In genomic region chr12:116545936-116546335, GRCh38 we compare ENCODE assay signal across 26 cellular contexts. TPM values are rescaled to one million over a fixed set of nuclear protein-coding genes. Genes with fewer than 3 reads are reported as not detected.
"Had no signal": no experiment of that assay in that cellular context is flagged by ENCODE, and none has a peak within 500 bp of the region (broad histone marks: within the 10 kb centered on the region; RNA-seq: fewer than 3 reads in every experiment).

No MANE protein-coding gene starts in this region.

- ATAC-seq: activated CD4-positive, alpha-beta T cell treated with anti-CD3 and anti-CD28 coated beads for 36 hours; activated CD8-positive, alpha-beta T cell treated with anti-CD3 and anti-CD28 coated beads for 36 hours; activated T-cell treated with anti-CD3 and anti-CD28 coated beads, Interleukin-2, amount 50 U/mL, for 72 hours; PC-3 had no signal

- H3K9me3 ChIP-seq: ascending aorta had no signal

- H3K27me3 ChIP-seq: ascending aorta had no signal

- H3K27ac ChIP-seq: ascending aorta, VCaP had no signal

- H3K4me3 Mint-ChIP-seq: activated CD4-positive, alpha-beta T cell treated with anti-CD3 and anti-CD28 coated beads for 36 hours; activated CD8-positive, alpha-beta T cell treated with anti-CD3 and anti-CD28 coated beads for 36 hours; activated naive CD4-positive, alpha-beta T cell treated with anti-CD3 and anti-CD28 coated beads, Interleukin-2, amount 10 ng/mL, durations not matched to agents 7 days and 5 days; activated naive CD8-positive, alpha-beta T cell treated with anti-CD3 and anti-CD28 coated beads, Interleukin-2, amount 10 ng/mL, durations not matched to agents 7 days and 5 days; activated T-cell treated with anti-CD3 and anti-CD28 coated beads, Interleukin-2, amount 50 U/mL, for 72 hours; brain; central memory CD8-positive, alpha-beta T cell had no signal

- H3K36me3 ChIP-seq: ascending aorta had no signal

- H3K27ac Mint-ChIP-seq: activated CD4-positive, alpha-beta T cell treated with anti-CD3 and anti-CD28 coated beads for 36 hours; activated CD8-positive, alpha-beta T cell treated with anti-CD3 and anti-CD28 coated beads for 36 hours; activated naive CD4-positive, alpha-beta T cell treated with anti-CD3 and anti-CD28 coated beads, Interleukin-2, amount 10 ng/mL, durations not matched to agents 7 days and 5 days; activated naive CD8-positive, alpha-beta T cell treated with anti-CD3 and anti-CD28 coated beads, Interleukin-2, amount 10 ng/mL, durations not matched to agents 7 days and 5 days; activated T-cell treated with anti-CD3 and anti-CD28 coated beads, Interleukin-2, amount 50 U/mL, for 72 hours; activated T-helper 2 cell treated with anti-CD3 and anti-CD28 coated beads, Interferon-gamma antibody, Interleukin-2, Interleukin-4, amounts not matched to agents 10 μg/mL and 5 μg/mL and 100 μg/mL, durations not matched to agents 14 hours and 24 hours and 36 hours; brain had no signal

- H3K4me3 ChIP-seq: ascending aorta had no signal

- DNase-seq: activated CD4-positive, alpha-beta T cell treated with anti-CD3 and anti-CD28 coated beads for 36 hours; activated CD4-positive, alpha-beta T cell treated with anti-CD3 and anti-CD28 coated beads, Interleukin-2, amount 50 U/mL, for 1 hour; activated CD8-positive, alpha-beta memory T cell treated with anti-CD3 and anti-CD28 coated beads, Interleukin-2, amount 50 U/mL, for 4 hours; activated CD8-positive, alpha-beta T cell treated with anti-CD3 and anti-CD28 coated beads for 36 hours; activated gamma-delta T cell treated with Interleukin-2 at 50 U/mL for 16 hours; activated naive CD4-positive, alpha-beta T cell treated with anti-CD3 and anti-CD28 coated beads, Interleukin-2, amount 10 ng/mL, durations not matched to agents 7 days and 5 days; activated naive CD8-positive, alpha-beta T cell treated with anti-CD3 and anti-CD28 coated beads, Interleukin-2, amount 10 ng/mL, durations not matched to agents 7 days and 5 days; activated T-cell treated with anti-CD3 and anti-CD28 coated beads, Interleukin-2, amount 50 U/mL, for 72 hours; amniotic stem cell; KG1; NCI-H1048; NCI-H146; NCI-H187 treated with DMSO at 0.1 percent for 48 hours; NCI-H2081 treated with DMSO at 0.1 percent for 48 hours; NCI-H2227 treated with DMSO at 0.1 percent for 48 hours; NCI-H526; NCI-H774; NK-92 treated with Interleukin-12 subunit alpha and Interleukin-12 subunit beta, amount 100 ng/mL, for 24 hours; PC-3; SHP77 treated with DMSO at 0.1 percent for 48 hours had no signal

- H3K9me3 Mint-ChIP-seq: activated CD8-positive, alpha-beta T cell treated with anti-CD3 and anti-CD28 coated beads for 36 hours; activated naive CD4-positive, alpha-beta T cell treated with anti-CD3 and anti-CD28 coated beads, Interleukin-2, amount 10 ng/mL, durations not matched to agents 7 days and 5 days; activated naive CD8-positive, alpha-beta T cell treated with anti-CD3 and anti-CD28 coated beads, Interleukin-2, amount 10 ng/mL, durations not matched to agents 7 days and 5 days; activated T-cell treated with anti-CD3 and anti-CD28 coated beads, Interleukin-2, amount 50 U/mL, for 72 hours; activated T-helper 2 cell treated with anti-CD3 and anti-CD28 coated beads, Interferon-gamma antibody, Interleukin-2, Interleukin-4, amounts not matched to agents 10 μg/mL and 5 μg/mL and 100 μg/mL, durations not matched to agents 14 hours and 24 hours and 36 hours; central memory CD8-positive, alpha-beta T cell had no signal

- H3K36me3 Mint-ChIP-seq: activated naive CD4-positive, alpha-beta T cell treated with anti-CD3 and anti-CD28 coated beads, Interleukin-2, amount 10 ng/mL, durations not matched to agents 7 days and 5 days; activated naive CD8-positive, alpha-beta T cell treated with anti-CD3 and anti-CD28 coated beads, Interleukin-2, amount 10 ng/mL, durations not matched to agents 7 days and 5 days; brain had no signal

- H3K27me3 Mint-ChIP-seq: activated CD4-positive, alpha-beta T cell treated with anti-CD3 and anti-CD28 coated beads for 36 hours; brain; central memory CD8-positive, alpha-beta T cell had no signal

- H3K4me1 Mint-ChIP-seq: activated CD4-positive, alpha-beta T cell treated with anti-CD3 and anti-CD28 coated beads for 36 hours; activated naive CD4-positive, alpha-beta T cell treated with anti-CD3 and anti-CD28 coated beads, Interleukin-2, amount 10 ng/mL, durations not matched to agents 7 days and 5 days; central memory CD8-positive, alpha-beta T cell had no signal

RNA-seq across cellular contexts. Expression of gene MAP1LC3B2, which starts 13.2 kb away (rescaled TPM):
- total RNA-seq: ascending aorta, PC-3, SK-MEL-5 had no signal
